In genomic region chr3:137163958-137164357, GRCh38 we compare ENCODE assay signal across 20 cellular contexts.
DNase-seq lines count a peak whose midpoint lies in the region; ATAC-seq, FAIRE-seq and TF ChIP-seq lines count a peak whose summit lies in the region.
"Had no signal": no experiment of that assay in that cellular context is flagged by ENCODE, and none has a peak within 500 bp of the region (broad histone marks: within the 10 kb centered on the region; RNA-seq: fewer than 3 reads in every experiment).

No MANE protein-coding gene starts in this region.

- H3K9me3 ChIP-seq in SJCRH30 (replicated peaks) = no peaks in the 10 kb centered on the region
- no peaks in the 10 kb centered on the region for H3K9me3 ChIP-seq in H1 (ENCODE audit: insufficient read depth in 2 of 2, low read depth in 1 of 2, low read length in 1 of 2)
- no peaks in the 10 kb centered on the region for H3K9me3 ChIP-seq in stomach smooth muscle (ENCODE audit: control insufficient read depth in 2 of 2, low read length in 2 of 2)
- H3K9me3 ChIP-seq: HAP-1 had no signal

- no peak overlapping the region for H2BK5ac ChIP-seq in H1 (ENCODE audit: low read depth, low read length)

- no peak for TF ChIP-seq EP300 in H1 (IDR thresholded peaks at IDR 0.05; ENCODE audit: borderline replicate concordance in 1 of 2, low read depth in 2 of 2, low read length in 2 of 2)

- H3K4ac ChIP-seq in H1 (replicated peaks; ENCODE audit: insufficient read length, low read depth, low read length) = no peak overlapping the region

- no peaks in the 10 kb centered on the region for H3K79me1 ChIP-seq in H1 (ENCODE audit: low read depth, low read length)

- H3K9me3 Mint-ChIP-seq in neural crest cell = no peaks in the 10 kb centered on the region
- H3K9me3 Mint-ChIP-seq in progenitor cell of endocrine pancreas (ENCODE audit: low read depth) = no peaks in the 10 kb centered on the region
- H3K9me3 Mint-ChIP-seq in activated CD8-positive, alpha-beta T cell treated with anti-CD3 and anti-CD28 coated beads for 36 hours = no peaks in the 10 kb centered on the region

- no peaks in the 10 kb centered on the region for H4K20me1 ChIP-seq in H1 (replicated peaks in 1 of 2; ENCODE audit: control insufficient read depth in 1 of 2, insufficient read depth in 2 of 2, low read length in 2 of 2)

- peak overlapping the region; percentile 80 for H3K27ac ChIP-seq in SJCRH30
- H3K27ac ChIP-seq in H1 (ENCODE audit: low read depth, low read length) = no peak overlapping the region
- peak overlapping the region; percentile 96 for H3K27ac ChIP-seq in stomach smooth muscle (ENCODE audit: low read length)

- H3K23ac ChIP-seq in H1 (ENCODE audit: insufficient read length) = no peak overlapping the region

- no peak overlapping the region for H2BK120ac ChIP-seq in H1 (replicated peaks; ENCODE audit: low read depth, low read length)

- intact Hi-C loops in activated CD8-positive, alpha-beta T cell treated with anti-CD3 and anti-CD28 coated beads for 36 hours (cut with micrococcal nuclease) = no loop called here

- no peak for ATAC-seq in activated CD8-positive, alpha-beta T cell treated with anti-CD3 and anti-CD28 coated beads for 36 hours
- no peak for ATAC-seq in GM18505 (IDR thresholded peaks at IDR 0.05; ENCODE audit: unreplicated experiment)
- ATAC-seq: left colon had no signal

- H2AFZ ChIP-seq in H1 (ENCODE audit: low read length) = peak overlapping the region; percentile 91

- H3K36me3 ChIP-seq in SJCRH30 (no peaks in the 10 kb centered on the region), H1 (ENCODE audit: control insufficient read depth in 2 of 4, insufficient read depth in 4 of 4, low read length in 3 of 4) (no peaks in the 10 kb centered on the region), stomach smooth muscle (ENCODE audit: control insufficient read depth in 2 of 2, insufficient read depth in 2 of 2, low read length in 2 of 2) (no peaks in the 10 kb centered on the region)
- H3K36me3 ChIP-seq: HAP-1 had no signal

- H3K79me2 ChIP-seq in H1 (ENCODE audit: control insufficient read depth in 1 of 2, insufficient read depth in 2 of 2, low read length in 2 of 2) = no peaks in the 10 kb centered on the region

- TF ChIP-seq POLR2A in H1 (IDR thresholded peaks at IDR 0.05; ENCODE audit: control extremely low read depth in 1 of 2, low read depth in 2 of 2, low read length in 2 of 2) (no peak), GM18505 (IDR thresholded peaks at IDR 0.05; ENCODE audit: borderline replicate concordance, extremely low read depth, insufficient read depth, insufficient read length) (no peak)

- H2AK5ac ChIP-seq in H1 (ENCODE audit: low read depth, low read length) = no peak overlapping the region

- H2BK15ac ChIP-seq in H1 (ENCODE audit: low read length) = no peak overlapping the region

- no peak overlapping the region for H2BK20ac ChIP-seq in H1 (ENCODE audit: low read length)

- CTCF ChIA-PET in H1 (lab: Charles Lee; ENCODE audit: partially characterized antibody) = interaction anchor here (1.4 to 5.9 kb wide), 4 partner anchors 10 to 150 kb away, joined by 3 to 33 read pairs (median 8); no protein-coding TSS in a partner anchor
- CTCF ChIA-PET in activated CD8-positive, alpha-beta T cell treated with anti-CD3 and anti-CD28 coated beads for 36 hours (lab: Charles Lee) = no interaction called here

- POLR2A ChIA-PET in H1 (lab: Charles Lee; ENCODE audit: partially characterized antibody) = no interaction called here
- POLR2A ChIA-PET in activated CD8-positive, alpha-beta T cell treated with anti-CD3 and anti-CD28 coated beads for 36 hours (lab: Charles Lee) = no interaction called here

- DNase-seq in SJCRH30 (no peak), H1 (ENCODE audit: low read depth in 1 of 2, low spot score in 2 of 2) (no peak), neural crest cell (ENCODE audit: low read depth, low spot score) (no peak), progenitor cell of endocrine pancreas (ENCODE audit: low spot score, unreplicated experiment) (no peak), kidney glomerular epithelial cell (lab: John Stamatoyannopoulos, UW) (no peak)
- no peak for DNase-seq in activated CD8-positive, alpha-beta T cell treated with anti-CD3 and anti-CD28 coated beads for 36 hours
- DNase-seq: activated CD4-positive, alpha-beta T cell treated with anti-CD3 and anti-CD28 coated beads for 1 hour; activated naive CD4-positive, alpha-beta T cell treated with anti-CD3 and anti-CD28 coated beads, Interleukin-2, amount 50 U/mL, for 16 hours; activated T-cell treated with anti-CD3 and anti-CD28 coated beads, Interleukin-2, amount 50 U/mL, for 48 hours; CD8-positive, alpha-beta memory T cell; DND-41; effector CD8-positive, alpha-beta T cell; left colon; NCI-H2081; NCI-H510A; stimulated activated CD4-positive, alpha-beta T cell treated with anti-CD3 and anti-CD28 coated beads, Interleukin-2, amount 100 ng/mL, for 24 hours; stimulated activated naive CD4-positive, alpha-beta T cell had no signal

- no peak overlapping the region for H4K91ac ChIP-seq in H1 (replicated peaks; ENCODE audit: insufficient read length, low read length)

- peaks cover 11% of the 10 kb centered on the region for H3K4me1 Mint-ChIP-seq in neural crest cell
- H3K4me1 Mint-ChIP-seq in progenitor cell of endocrine pancreas (ENCODE audit: low read depth) = peaks cover 3% of the 10 kb centered on the region
- no peaks in the 10 kb centered on the region for H3K4me1 Mint-ChIP-seq in activated CD8-positive, alpha-beta T cell treated with anti-CD3 and anti-CD28 coated beads for 36 hours (ENCODE audit: low read depth)
- H3K4me1 Mint-ChIP-seq: CD8-positive, alpha-beta memory T cell had no signal

- H3K14ac ChIP-seq in H1 (ENCODE audit: insufficient read length) = no peak overlapping the region

- H3K4me3 Mint-ChIP-seq in neural crest cell (no peak overlapping the region), progenitor cell of endocrine pancreas (ENCODE audit: low read depth) (no peak overlapping the region)
- H3K4me3 Mint-ChIP-seq in activated CD8-positive, alpha-beta T cell treated with anti-CD3 and anti-CD28 coated beads for 36 hours = no peak overlapping the region
- H3K4me3 Mint-ChIP-seq: CD8-positive, alpha-beta memory T cell had no signal

- no peaks in the 10 kb centered on the region for H3K27me3 Mint-ChIP-seq in neural crest cell (ENCODE audit: low read depth)
- peaks cover 22% of the 10 kb centered on the region for H3K27me3 Mint-ChIP-seq in progenitor cell of endocrine pancreas
- peaks cover 2% of the 10 kb centered on the region for H3K27me3 Mint-ChIP-seq in activated CD8-positive, alpha-beta T cell treated with anti-CD3 and anti-CD28 coated beads for 36 hours

- no peak overlapping the region for H3K56ac ChIP-seq in H1 (replicated peaks; ENCODE audit: insufficient read length, low read depth, low read length)

- no peak overlapping the region for H3K18ac ChIP-seq in H1 (ENCODE audit: extremely low read depth, low read length)

- no peak for TF ChIP-seq CTCF in H1 (IDR thresholded peaks at IDR 0.05; ENCODE audit: control extremely low read depth in 1 of 3, insufficient read depth in 1 of 3, low read depth in 1 of 3, low read length in 3 of 3)
- no peak for TF ChIP-seq CTCF in neural crest cell (conservative IDR thresholded peaks at IDR 0.05)
- no peak for TF ChIP-seq CTCF in progenitor cell of endocrine pancreas (IDR thresholded peaks at IDR 0.05; ENCODE audit: unreplicated experiment)
- TF ChIP-seq CTCF in activated CD8-positive, alpha-beta T cell treated with anti-CD3 and anti-CD28 coated beads for 36 hours (IDR thresholded peaks at IDR 0.05) = no peak

- H3K27me3 ChIP-seq in SJCRH30 (no peaks in the 10 kb centered on the region), H1 (replicated peaks in 1 of 4; ENCODE audit: control insufficient read depth in 3 of 4, extremely low read depth in 1 of 4, insufficient read depth in 3 of 4, low read length in 3 of 4) (no peaks in the 10 kb centered on the region), stomach smooth muscle (ENCODE audit: control insufficient read depth in 1 of 2, insufficient read depth in 2 of 2, low read length in 2 of 2) (no peaks in the 10 kb centered on the region)

- H3K4me3 ChIP-seq in SJCRH30 (peak overlapping the region; percentile 53), H1 (ENCODE audit: extremely low read depth in 1 of 4, insufficient read depth in 2 of 4, low read depth in 3 of 4, low read length in 4 of 4) (no peak overlapping the region), stomach smooth muscle (ENCODE audit: low read length in 2 of 2) (peak overlapping the region; percentile 63 to 65)
- H3K4me3 ChIP-seq: HAP-1 had no signal

- peaks cover 32% of the 10 kb centered on the region for H3K4me1 ChIP-seq in SJCRH30
- peaks cover 0 to 12% (median 7%) of the 10 kb centered on the region in 4 experiments; a peak in 3 of 7 replicates for H3K4me1 ChIP-seq in H1 (replicated peaks in 1 of 4; ENCODE audit: control insufficient read depth in 3 of 4, insufficient read depth in 4 of 4, low read length in 3 of 4)
- peaks cover 15% of the 10 kb centered on the region for H3K4me1 ChIP-seq in stomach smooth muscle (ENCODE audit: control insufficient read depth, insufficient read depth, low read length)
- H3K4me1 ChIP-seq: HAP-1 had no signal

- peak overlapping the region; percentile 10 for H3K27ac Mint-ChIP-seq in neural crest cell (ENCODE audit: unreplicated experiment)
- no peak overlapping the region for H3K27ac Mint-ChIP-seq in progenitor cell of endocrine pancreas
- no peak overlapping the region for H3K27ac Mint-ChIP-seq in activated CD8-positive, alpha-beta T cell treated with anti-CD3 and anti-CD28 coated beads for 36 hours
- H3K27ac Mint-ChIP-seq: CD8-positive, alpha-beta memory T cell had no signal

- FAIRE-seq in H1 (lab: Jason Lieb, UNC) = no peak

- no peaks in the 10 kb centered on the region for H3K23me2 ChIP-seq in H1 (ENCODE audit: low read depth, low read length)

- H3K36me3 Mint-ChIP-seq in neural crest cell (ENCODE audit: low read depth) (no peaks in the 10 kb centered on the region), progenitor cell of endocrine pancreas (ENCODE audit: insufficient read depth) (no peaks in the 10 kb centered on the region)
- H3K36me3 Mint-ChIP-seq in activated CD8-positive, alpha-beta T cell treated with anti-CD3 and anti-CD28 coated beads for 36 hours (ENCODE audit: low read depth) = no peaks in the 10 kb centered on the region
- H3K36me3 Mint-ChIP-seq: CD8-positive, alpha-beta memory T cell had no signal

- H3K9ac ChIP-seq in H1 (replicated peaks in 1 of 4; ENCODE audit: extremely low read depth in 1 of 4, low read depth in 3 of 4, low read length in 3 of 4) (no peak overlapping the region), stomach smooth muscle (ENCODE audit: low read length in 2 of 2) (peak overlapping the region; percentile 64 to 80)

- no peak overlapping the region for H2BK12ac ChIP-seq in H1 (ENCODE audit: low read depth, low read length)

- H3K4me2 ChIP-seq in H1 (ENCODE audit: insufficient read depth in 1 of 2, low read depth in 2 of 2, low read length in 2 of 2) = peak overlapping the region in 1 of 2 experiments; percentile 38; a peak in 2 of 4 replicates

- TF ChIP-seq RAD21 in H1 (IDR thresholded peaks at IDR 0.05 in 1 of 2, conservative IDR thresholded peaks at IDR 0.05 in 1 of 2; ENCODE audit: low read depth in 2 of 2, low read length in 2 of 2) = no peak

- no peak overlapping the region for H4K5ac ChIP-seq in H1 (ENCODE audit: insufficient read length, low read depth, low read length)

- no peak overlapping the region for H4K8ac ChIP-seq in H1 (ENCODE audit: extremely low read depth, insufficient read depth, low read length)

TF ChIP-seq in H1, 55 proteins besides CTCF, POLR2A, EP300 and RAD21 (continues in another document):
- no peak for TF ChIP-seq PHF8 (conservative IDR thresholded peaks at IDR 0.05; ENCODE audit: low read depth, low read length)

Comparison
In these comparisons a context has a peak if more than half of its experiments do, and no peak if none do; other contexts are left out.
1. H3K4me3 ChIP-seq: peak in SJCRH30 (single experiment) and stomach smooth muscle (2 of 2); none in H1 (0 of 4).
2. H3K9ac ChIP-seq: peak in stomach smooth muscle (2 of 2); none in H1 (0 of 4).